Comparison of ENCODE assay signal across 9 cellular contexts in genomic region chr2:222797308-222797707, GRCh38.
DNase-seq lines count a peak whose midpoint lies in the region; ATAC-seq and TF ChIP-seq lines count a peak whose summit lies in the region.
"Had no signal": no experiment of that assay in that cellular context is flagged by ENCODE, and none has a peak within 500 bp of the region (broad histone marks: within the 10 kb centered on the region; RNA-seq: fewer than 3 reads in every experiment).

No MANE protein-coding gene starts in this region.

- H3K9me3 ChIP-seq in ascending aorta, result no peaks in the 10 kb centered on the region

- H3K27ac Mint-ChIP-seq in activated CD4-positive, alpha-beta T cell treated with anti-CD3 and anti-CD28 coated beads, Interleukin-2, amount 10 ng/mL, durations not matched to agents 7 days and 5 days, result no peak overlapping the region
- H3K27ac Mint-ChIP-seq: naive B cell had no signal

- H3K4me1 Mint-ChIP-seq in activated CD4-positive, alpha-beta T cell treated with anti-CD3 and anti-CD28 coated beads, Interleukin-2, amount 10 ng/mL, durations not matched to agents 7 days and 5 days, result no peaks in the 10 kb centered on the region
- H3K4me1 Mint-ChIP-seq: naive B cell had no signal

- no peak overlapping the region for H3K4me3 ChIP-seq in GM06990 (replicated peaks; ENCODE audit: low read depth, low read length)
- H3K4me3 ChIP-seq in ascending aorta, result no peak overlapping the region

- H3K27ac ChIP-seq in ascending aorta, result peak overlapping the region; percentile 45 to 54

- peaks cover 1% of the 10 kb centered on the region for H3K27me3 Mint-ChIP-seq in activated CD4-positive, alpha-beta T cell treated with anti-CD3 and anti-CD28 coated beads, Interleukin-2, amount 10 ng/mL, durations not matched to agents 7 days and 5 days

- H3K9me3 Mint-ChIP-seq in activated CD4-positive, alpha-beta T cell treated with anti-CD3 and anti-CD28 coated beads, Interleukin-2, amount 10 ng/mL, durations not matched to agents 7 days and 5 days, result no peaks in the 10 kb centered on the region
- H3K9me3 Mint-ChIP-seq: naive B cell had no signal

- DNase-seq in GM06990 (ENCODE audit: extremely low read depth, insufficient read length), result no peak
- peak; percentile 15 for DNase-seq in KBM-7
- no peak for DNase-seq in ascending aorta (ENCODE audit: low spot score in 2 of 2)
- peak; percentile 37 to 48 for DNase-seq in lung microvascular endothelial cell (ENCODE audit: low read depth in 2 of 2)
- DNase-seq in activated CD4-positive, CD25-positive, alpha-beta regulatory T cell treated with anti-CD3 and anti-CD28 coated beads, Interleukin-2, amount 50 U/mL, for 72 hours, result no peak
- DNase-seq in glomerular visceral epithelial cell (ENCODE audit: extremely low spot score), result no peak
- DNase-seq in activated CD4-positive, alpha-beta T cell treated with anti-CD3 and anti-CD28 coated beads, Interleukin-2, amount 10 ng/mL, durations not matched to agents 7 days and 5 days, result no peak
- DNase-seq: naive B cell had no signal

- in situ Hi-C loops in KBM-7 (cut with MboI; ENCODE audit: low pct_unique_long_range_greater_than_20kb, low sequenced_read_pairs), result no loop called here

- H3K27me3 ChIP-seq in GM06990 (replicated peaks; ENCODE audit: control insufficient read depth, insufficient read depth, low read length) (no peaks in the 10 kb centered on the region), ascending aorta (no peaks in the 10 kb centered on the region)

- peaks cover 0 to 21% of the 10 kb centered on the region in 2 donors for H3K4me1 ChIP-seq in ascending aorta

- ATAC-seq in GM19397 (IDR thresholded peaks at IDR 0.05; ENCODE audit: unreplicated experiment), result no peak

- TF ChIP-seq CTCF in GM06990 (IDR thresholded peaks at IDR 0.05; ENCODE audit: insufficient read depth, low read length, poor library complexity, severe bottlenecking), result peak; percentile 51
- TF ChIP-seq CTCF in ascending aorta (IDR thresholded peaks at IDR 0.05), result peak in 2 of 3 experiments; percentile 29 to 30

- no peak overlapping the region for H3K4me3 Mint-ChIP-seq in activated CD4-positive, alpha-beta T cell treated with anti-CD3 and anti-CD28 coated beads, Interleukin-2, amount 10 ng/mL, durations not matched to agents 7 days and 5 days

- intact Hi-C loops in ascending aorta (cut with DNase I), result no loop called here

- POLR2A ChIA-PET in activated CD4-positive, alpha-beta T cell treated with anti-CD3 and anti-CD28 coated beads, Interleukin-2, amount 10 ng/mL, durations not matched to agents 7 days and 5 days (lab: Charles Lee), result no interaction called here

- H3K36me3 Mint-ChIP-seq in activated CD4-positive, alpha-beta T cell treated with anti-CD3 and anti-CD28 coated beads, Interleukin-2, amount 10 ng/mL, durations not matched to agents 7 days and 5 days (ENCODE audit: low read depth), result no peaks in the 10 kb centered on the region
- H3K36me3 Mint-ChIP-seq: naive B cell had no signal

- CTCF ChIA-PET in activated CD4-positive, alpha-beta T cell treated with anti-CD3 and anti-CD28 coated beads, Interleukin-2, amount 10 ng/mL, durations not matched to agents 7 days and 5 days (lab: Charles Lee), result interaction anchor here (0.6 to 1.5 kb wide), 5 partner anchors 9 to 140 kb away, joined by 3 to 7 read pairs (median 4); no protein-coding TSS in a partner anchor

- no peaks in the 10 kb centered on the region for H3K36me3 ChIP-seq in GM06990 (ENCODE audit: control insufficient read depth, insufficient read depth, low read length)
- no peaks in the 10 kb centered on the region for H3K36me3 ChIP-seq in ascending aorta

Comparison
In these comparisons a context has a peak if more than half of its experiments do, and no peak if none do; other contexts are left out.
1. DNase-seq: peak in KBM-7 (single experiment) and lung microvascular endothelial cell (2 of 2); none in GM06990 (single experiment), ascending aorta (0 of 2), activated CD4-positive, CD25-positive, alpha-beta regulatory T cell treated with anti-CD3 and anti-CD28 coated beads, Interleukin-2, amount 50 U/mL, for 72 hours (single experiment), glomerular visceral epithelial cell (single experiment) and activated CD4-positive, alpha-beta T cell treated with anti-CD3 and anti-CD28 coated beads, Interleukin-2, amount 10 ng/mL, durations not matched to agents 7 days and 5 days (single experiment).